ENCODE assay signal across 27 cellular contexts in genomic region chr2:231336236-231336635, GRCh38. TPM values are rescaled to one million over a fixed set of nuclear protein-coding genes. Genes with fewer than 3 reads are reported as not detected.
"Had no signal": no experiment of that assay in that cellular context is flagged by ENCODE, and none has a peak within 500 bp of the region (broad histone marks: within the 10 kb centered on the region; RNA-seq: fewer than 3 reads in every experiment).

No MANE protein-coding gene starts in this region.

- ATAC-seq: activated CD4-positive, alpha-beta T cell treated with anti-CD3 and anti-CD28 coated beads for 36 hours; activated T-helper 17 cell treated with anti-CD3 and anti-CD28 coated beads, Interleukin-2, amount 50 U/mL, for 72 hours had no signal

- H3K27ac ChIP-seq: adrenal gland, breast epithelium, KMS-11, SJCRH30, VCaP had no signal

- H3K27me3 Mint-ChIP-seq: activated CD4-positive, alpha-beta memory T cell treated with anti-CD3 and anti-CD28 coated beads, Interleukin-2, amount 10 ng/mL, durations not matched to agents 7 days and 5 days; activated CD4-positive, alpha-beta T cell treated with anti-CD3 and anti-CD28 coated beads for 36 hours; activated naive CD8-positive, alpha-beta T cell treated with anti-CD3 and anti-CD28 coated beads, Interleukin-2, amount 10 ng/mL, durations not matched to agents 7 days and 5 days had no signal

- H3K36me3 Mint-ChIP-seq: activated naive CD8-positive, alpha-beta T cell treated with anti-CD3 and anti-CD28 coated beads, Interleukin-2, amount 10 ng/mL, durations not matched to agents 7 days and 5 days had no signal

- H3K4me3 ChIP-seq: adrenal gland, breast epithelium, SJCRH30 had no signal

- H3K9me3 ChIP-seq: adrenal gland, breast epithelium, SJCRH30, SK-N-SH had no signal

- H3K4me1 ChIP-seq: adrenal gland, breast epithelium had no signal

- DNase-seq: activated CD4-positive, alpha-beta memory T cell treated with anti-CD3 and anti-CD28 coated beads, Interleukin-2, amount 10 ng/mL, durations not matched to agents 7 days and 5 days; activated CD4-positive, alpha-beta T cell treated with anti-CD3 and anti-CD28 coated beads for 36 hours; activated CD4-positive, alpha-beta T cell treated with anti-CD3 and anti-CD28 coated beads, Interleukin-2, amount 50 U/mL, for 1 hour; activated gamma-delta T cell treated with Interleukin-2 at 50 U/mL for 16 hours; activated naive CD4-positive, alpha-beta T cell treated with anti-CD3 and anti-CD28 coated beads, Interleukin-2, amount 50 U/mL, for 16 hours; activated naive CD8-positive, alpha-beta T cell treated with anti-CD3 and anti-CD28 coated beads, Interleukin-2, amount 10 ng/mL, durations not matched to agents 7 days and 5 days; activated T-cell treated with anti-CD3 and anti-CD28 coated beads for 4 hours; activated T-cell treated with anti-CD3 and anti-CD28 coated beads, Interleukin-2, amount 50 U/mL, for 48 hours; anterior cingulate cortex; central memory CD4-positive, alpha-beta T cell; NCI-H1092; NCI-H1417; NCI-H1930; NCI-H345; NCI-H510A; NCI-H526 treated with DMSO at 0.1 percent for 48 hours; NCI-H82; SJCRH30; SK-N-SH; T-helper 1 cell had no signal

- H3K27ac Mint-ChIP-seq: activated CD4-positive, alpha-beta memory T cell treated with anti-CD3 and anti-CD28 coated beads, Interleukin-2, amount 10 ng/mL, durations not matched to agents 7 days and 5 days; activated CD4-positive, alpha-beta T cell treated with anti-CD3 and anti-CD28 coated beads for 36 hours; activated naive CD8-positive, alpha-beta T cell treated with anti-CD3 and anti-CD28 coated beads, Interleukin-2, amount 10 ng/mL, durations not matched to agents 7 days and 5 days; activated T-helper 17 cell treated with anti-CD3 and anti-CD28 coated beads, Interleukin-2, amount 50 U/mL, for 72 hours had no signal

- H3K9me3 Mint-ChIP-seq: activated CD4-positive, alpha-beta memory T cell treated with anti-CD3 and anti-CD28 coated beads, Interleukin-2, amount 10 ng/mL, durations not matched to agents 7 days and 5 days; activated naive CD8-positive, alpha-beta T cell treated with anti-CD3 and anti-CD28 coated beads, Interleukin-2, amount 10 ng/mL, durations not matched to agents 7 days and 5 days; activated T-helper 17 cell treated with anti-CD3 and anti-CD28 coated beads, Interleukin-2, amount 50 U/mL, for 72 hours had no signal

- H3K36me3 ChIP-seq: breast epithelium, SJCRH30 had no signal

- H3K4me1 Mint-ChIP-seq: activated CD4-positive, alpha-beta memory T cell treated with anti-CD3 and anti-CD28 coated beads, Interleukin-2, amount 10 ng/mL, durations not matched to agents 7 days and 5 days; activated CD4-positive, alpha-beta T cell treated with anti-CD3 and anti-CD28 coated beads for 36 hours; activated naive CD8-positive, alpha-beta T cell treated with anti-CD3 and anti-CD28 coated beads, Interleukin-2, amount 10 ng/mL, durations not matched to agents 7 days and 5 days; activated T-helper 17 cell treated with anti-CD3 and anti-CD28 coated beads, Interleukin-2, amount 50 U/mL, for 72 hours had no signal

- H3K4me3 Mint-ChIP-seq: activated CD4-positive, alpha-beta memory T cell treated with anti-CD3 and anti-CD28 coated beads, Interleukin-2, amount 10 ng/mL, durations not matched to agents 7 days and 5 days; activated CD4-positive, alpha-beta T cell treated with anti-CD3 and anti-CD28 coated beads for 36 hours; activated naive CD8-positive, alpha-beta T cell treated with anti-CD3 and anti-CD28 coated beads, Interleukin-2, amount 10 ng/mL, durations not matched to agents 7 days and 5 days; activated T-helper 17 cell treated with anti-CD3 and anti-CD28 coated beads, Interleukin-2, amount 50 U/mL, for 72 hours had no signal

- H3K27me3 ChIP-seq: adrenal gland, breast epithelium, SJCRH30 had no signal

RNA-seq across cellular contexts. Expression of gene B3GNT7, which starts 59.3 kb away (rescaled TPM):
- total RNA-seq: activated CD4-positive, alpha-beta T cell treated with anti-CD3 and anti-CD28 coated beads for 36 hours; MCF 10A; T-helper 2 cell treated with Interferon-gamma antibody and Interleukin-4, amounts not matched to agents 100 ng/mL and 5 ng/mL, for 36 hours had no signal
